15 cellular contexts compared by ENCODE assay signal in the genomic region with DNA sequence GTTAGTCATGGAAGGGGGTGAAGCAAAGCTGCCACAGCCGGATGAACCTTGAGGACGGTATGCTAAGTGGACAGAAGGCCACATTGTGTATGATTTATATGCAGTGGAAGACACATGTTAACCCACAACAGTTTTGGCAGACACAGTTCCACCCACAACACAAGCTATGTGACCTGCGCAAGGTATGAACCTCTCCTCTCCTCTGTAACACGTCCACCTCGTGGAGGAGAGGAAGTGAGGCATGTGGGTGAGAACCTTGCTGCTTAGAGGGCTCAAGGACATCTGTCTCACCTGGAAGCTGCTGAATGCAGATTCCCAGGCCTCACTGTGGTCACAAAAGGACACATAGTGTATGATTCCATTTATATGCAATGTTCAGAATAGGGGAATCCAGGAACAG.
"Had no signal": no experiment of that assay in that cellular context is flagged by ENCODE, and none has a peak within 500 bp of the region (broad histone marks: within the 10 kb centered on the region; RNA-seq: fewer than 3 reads in every experiment).

No MANE protein-coding gene starts in this region.

- H3K27me3 Mint-ChIP-seq: naive B cell; progenitor cell of endocrine pancreas; stimulated activated memory B cell treated with anti-CD40 and anti-IgM and Interleukin-4, amounts not matched to agents 10 μg/mL and 1 μg/mL and 100 μg/mL, for 72 hours had no signal

- H3K4me1 ChIP-seq: tibial nerve had no signal

- H3K27ac ChIP-seq: body of pancreas, hepatocyte, tibial nerve had no signal

- H3K9me3 Mint-ChIP-seq: naive B cell had no signal

- DNase-seq: activated CD4-positive, CD25-positive, alpha-beta regulatory T cell; activated naive CD4-positive, alpha-beta T cell; activated T-cell treated with anti-CD3 and anti-CD28 coated beads, Interleukin-2, amount 50 U/mL, for 48 hours; body of pancreas; left colon; naive B cell; occipital lobe; right cardiac atrium; T-helper 2 cell had no signal

- H3K27ac Mint-ChIP-seq: progenitor cell of endocrine pancreas; stimulated activated memory B cell treated with anti-CD40 and anti-IgM and Interleukin-4, amounts not matched to agents 10 μg/mL and 1 μg/mL and 100 μg/mL, for 72 hours had no signal

- FAIRE-seq: TTC549 had no signal

- ATAC-seq: body of pancreas; left colon; right cardiac atrium; stimulated activated memory B cell treated with anti-CD40 and anti-IgM and Interleukin-4, amounts not matched to agents 10 μg/mL and 1 μg/mL and 100 μg/mL, for 72 hours had no signal

- H3K27me3 ChIP-seq: body of pancreas, hepatocyte, tibial nerve had no signal

- H3K36me3 Mint-ChIP-seq: naive B cell had no signal

- H3K4me3 Mint-ChIP-seq: naive B cell; stimulated activated memory B cell treated with anti-CD40 and anti-IgM and Interleukin-4, amounts not matched to agents 10 μg/mL and 1 μg/mL and 100 μg/mL, for 72 hours had no signal

- H3K9me3 ChIP-seq: body of pancreas, tibial nerve had no signal

- H3K4me3 ChIP-seq: body of pancreas, hepatocyte, lung, tibial nerve had no signal
